In genomic region chr3:188817103-188817919, GRCh38 we compare ENCODE assay signal across 30 cellular contexts.
DNase-seq lines count a peak whose midpoint lies in the region; ATAC-seq and TF ChIP-seq lines count a peak whose summit lies in the region.
"Had no signal": no experiment of that assay in that cellular context is flagged by ENCODE, and none has a peak within 500 bp of the region (broad histone marks: within the 10 kb centered on the region; RNA-seq: fewer than 3 reads in every experiment).

No MANE protein-coding gene starts in this region.

- no peak overlapping the region for H3K4me3 ChIP-seq in mammary epithelial cell (replicated peaks in 1 of 3; ENCODE audit: insufficient read depth in 1 of 3, low read depth in 2 of 3, low read length in 3 of 3)
- no peak overlapping the region for H3K4me3 ChIP-seq in left lung
- H3K4me3 ChIP-seq in stomach = no peak overlapping the region
- H3K4me3 ChIP-seq: esophagus squamous epithelium, K562, tibial artery had no signal

- CTCF ChIA-PET in mammary epithelial cell (lab: Charles Lee; ENCODE audit: low non-redundant PET) = no interaction called here

- H3K36me3 Mint-ChIP-seq in activated T-helper 17 cell treated with anti-CD3 and anti-CD28 coated beads, Interleukin-2, amount 50 U/mL, for 72 hours (ENCODE audit: low read depth) = no peaks in the 10 kb centered on the region
- H3K36me3 Mint-ChIP-seq: activated CD4-positive, alpha-beta memory T cell treated with anti-CD3 and anti-CD28 coated beads for 36 hours had no signal

- H3K4me1 ChIP-seq in mammary epithelial cell (ENCODE audit: insufficient read depth, low read length) (peaks cover 12% of the 10 kb centered on the region), left lung (peaks cover 4 to 50% of the 10 kb centered on the region in 2 donors), stomach (peaks cover 0 to 70% (median 23%) of the 10 kb centered on the region in 4 donors)

- no peak overlapping the region for H3K9ac ChIP-seq in mammary epithelial cell (ENCODE audit: insufficient read depth, low read length)

- DNase-seq in SIG-M5 treated with dmso at 0.1 percent for 504 hours (lab: John Stamatoyannopoulos, UW; ENCODE audit: unreplicated experiment) (peak; percentile 60), SIG-M5 (lab: John Stamatoyannopoulos, UW) (no peak), mammary epithelial cell (peak; percentile 49), left lung (no peak), stomach (no peak), CD1c-positive myeloid dendritic cell (ENCODE audit: extremely low spot score) (no peak), sciatic nerve (ENCODE audit: low spot score) (no peak)
- DNase-seq: activated CD4-positive, alpha-beta memory T cell treated with anti-CD3 and anti-CD28 coated beads for 36 hours; activated naive CD4-positive, alpha-beta T cell; activated T-cell treated with anti-CD3 and anti-CD28 coated beads, Interleukin-2, amount 50 U/mL, for 72 hours; C1 segment of cervical spinal cord; dermis blood vessel endothelial cell; esophagus squamous epithelium; foreskin melanocyte; GOT3; kidney glomerular epithelial cell; midbrain; naive thymus-derived CD4-positive, alpha-beta T cell; NCI-H1092; NCI-H1694; NCI-H446 treated with DMSO at 0.1 percent for 48 hours; NCI-H82; occipital lobe; stimulated activated CD4-positive, alpha-beta T cell treated with anti-CD3 and anti-CD28 coated beads, Interleukin-4, amount 100 ng/mL, for 24 hours; tibial artery had no signal

- no peak for TF ChIP-seq POLR2A in stomach (IDR thresholded peaks at IDR 0.05)

- H3K9me3 Mint-ChIP-seq in activated T-helper 17 cell treated with anti-CD3 and anti-CD28 coated beads, Interleukin-2, amount 50 U/mL, for 72 hours = no peaks in the 10 kb centered on the region
- H3K9me3 Mint-ChIP-seq: activated CD4-positive, alpha-beta memory T cell treated with anti-CD3 and anti-CD28 coated beads for 36 hours; activated T-cell treated with anti-CD3 and anti-CD28 coated beads, Interleukin-2, amount 50 U/mL, for 72 hours; naive thymus-derived CD4-positive, alpha-beta T cell; T-helper 1 cell treated with Interleukin-12 subunit alpha and Interleukin-12 subunit beta and Interleukin-4 antibody, amounts not matched to agents 30 μg/mL and 1 μg/mL, for 36 hours had no signal

- ATAC-seq in left lung = peak; percentile 85
- no peak for ATAC-seq in activated T-helper 17 cell treated with anti-CD3 and anti-CD28 coated beads, Interleukin-2, amount 50 U/mL, for 72 hours (replicated peaks)
- ATAC-seq in sciatic nerve = no peak
- ATAC-seq: activated CD4-positive, CD25-positive, alpha-beta regulatory T cell treated with anti-CD3 and anti-CD28 coated beads, Interleukin-2, amount 50 U/mL, for 24 hours; activated T-cell treated with anti-CD3 and anti-CD28 coated beads, Interleukin-2, amount 50 U/mL, for 72 hours; K562; naive thymus-derived CD4-positive, alpha-beta T cell had no signal

- 28% methylated on average over 7 of the region's 7 CpGs for WGBS in mammary epithelial cell (ENCODE audit: low coverage, missing lambda C conversion rate)
- 33 to 54% (median 47%) methylated on average over 7 of the region's 7 CpGs for WGBS in stomach, 5 donors

- H4K20me1 ChIP-seq in mammary epithelial cell (ENCODE audit: insufficient read depth, low read length) = no peaks in the 10 kb centered on the region

- H2AFZ ChIP-seq in mammary epithelial cell (ENCODE audit: low read depth, low read length) = no peak overlapping the region

- TF ChIP-seq CTCF in mammary epithelial cell (conservative IDR thresholded peaks at IDR 0.05 in 1 of 2, IDR thresholded peaks at IDR 0.05 in 1 of 2; ENCODE audit: extremely low read depth in 1 of 2, insufficient read depth in 1 of 2, low read depth in 1 of 2, low read length in 2 of 2) (no peak), left lung (IDR thresholded peaks at IDR 0.05) (no peak), stomach (IDR thresholded peaks at IDR 0.05) (no peak)

- no peak for TF ChIP-seq EP300 in stomach (IDR thresholded peaks at IDR 0.05)

- no peaks in the 10 kb centered on the region for H3K27me3 Mint-ChIP-seq in activated T-helper 17 cell treated with anti-CD3 and anti-CD28 coated beads, Interleukin-2, amount 50 U/mL, for 72 hours
- H3K27me3 Mint-ChIP-seq: activated CD4-positive, alpha-beta memory T cell treated with anti-CD3 and anti-CD28 coated beads for 36 hours; naive thymus-derived CD4-positive, alpha-beta T cell had no signal

- no peak overlapping the region for H3K4me3 Mint-ChIP-seq in activated T-helper 17 cell treated with anti-CD3 and anti-CD28 coated beads, Interleukin-2, amount 50 U/mL, for 72 hours
- H3K4me3 Mint-ChIP-seq: activated CD4-positive, alpha-beta memory T cell treated with anti-CD3 and anti-CD28 coated beads for 36 hours; activated T-cell treated with anti-CD3 and anti-CD28 coated beads, Interleukin-2, amount 50 U/mL, for 72 hours; naive thymus-derived CD4-positive, alpha-beta T cell; T-helper 1 cell treated with Interleukin-12 subunit alpha and Interleukin-12 subunit beta and Interleukin-4 antibody, amounts not matched to agents 30 μg/mL and 1 μg/mL, for 36 hours had no signal

- H3K27ac Mint-ChIP-seq in activated T-helper 17 cell treated with anti-CD3 and anti-CD28 coated beads, Interleukin-2, amount 50 U/mL, for 72 hours = no peak overlapping the region
- H3K27ac Mint-ChIP-seq: activated CD4-positive, alpha-beta memory T cell treated with anti-CD3 and anti-CD28 coated beads for 36 hours; activated T-cell treated with anti-CD3 and anti-CD28 coated beads, Interleukin-2, amount 50 U/mL, for 72 hours; naive thymus-derived CD4-positive, alpha-beta T cell; T-helper 1 cell treated with Interleukin-12 subunit alpha and Interleukin-12 subunit beta and Interleukin-4 antibody, amounts not matched to agents 30 μg/mL and 1 μg/mL, for 36 hours had no signal

- H3K4me2 ChIP-seq in mammary epithelial cell (ENCODE audit: insufficient read depth, low read depth, low read length) = no peak overlapping the region

- H3K9me3 ChIP-seq in mammary epithelial cell (replicated peaks; ENCODE audit: insufficient read depth, low read length) (no peaks in the 10 kb centered on the region), left lung (no peaks in the 10 kb centered on the region), stomach (no peaks in the 10 kb centered on the region)
- H3K9me3 ChIP-seq: esophagus squamous epithelium, tibial artery had no signal

- dilution Hi-C loops in mammary epithelial cell (cut with HindIII; ENCODE audit: low sequenced_read_pairs) = no loop called here

- no peak overlapping the region for H3K27ac ChIP-seq in mammary epithelial cell (ENCODE audit: insufficient read depth, low read depth, low read length)
- peak overlapping the region; percentile 63 to 65 for H3K27ac ChIP-seq in left lung
- H3K27ac ChIP-seq in stomach = peak overlapping the region in 3 of 5 donors; percentile 25 to 35 (median 25)
- H3K27ac ChIP-seq: 22Rv1, esophagus squamous epithelium, tibial artery had no signal

- in situ Hi-C loops in mammary epithelial cell (cut with MboI; ENCODE audit: low sequenced_read_pairs in 2 of 2) = no loop called here

- intact Hi-C loops in mammary epithelial cell (cut with micrococcal nuclease) = no loop called here
- intact Hi-C loops in left lung (cut with DNase I) = no loop called here
- intact Hi-C loops in stomach (cut with DNase I; ENCODE audit: low total_unique reads) = no loop called here
- intact Hi-C loops in sciatic nerve (cut with DNase I) = no loop called here

- H3K79me2 ChIP-seq in mammary epithelial cell (ENCODE audit: insufficient read depth, low read length) = no peaks in the 10 kb centered on the region

- no peaks in the 10 kb centered on the region for H3K4me1 Mint-ChIP-seq in activated T-helper 17 cell treated with anti-CD3 and anti-CD28 coated beads, Interleukin-2, amount 50 U/mL, for 72 hours

- BruUV-seq in mammary epithelial cell (replicated peaks; lab: Mats Ljungman, UMichigan) = no TSS peak

- no peaks in the 10 kb centered on the region for H3K36me3 ChIP-seq in mammary epithelial cell (ENCODE audit: insufficient read depth, low read length)
- H3K36me3 ChIP-seq in left lung = no peaks in the 10 kb centered on the region
- H3K36me3 ChIP-seq in stomach = no peaks in the 10 kb centered on the region
- H3K36me3 ChIP-seq: esophagus squamous epithelium, tibial artery had no signal

- H3K27me3 ChIP-seq in mammary epithelial cell (ENCODE audit: insufficient read depth, low read length) (no peaks in the 10 kb centered on the region), left lung (no peaks in the 10 kb centered on the region), stomach (no peaks in the 10 kb centered on the region)
- H3K27me3 ChIP-seq: esophagus squamous epithelium, tibial artery had no signal

Comparison
In these comparisons a context has a peak if more than half of its experiments do, and no peak if none do; other contexts are left out.
1. DNase-seq: peak in SIG-M5 treated with dmso at 0.1 percent for 504 hours (single experiment) and mammary epithelial cell (single experiment); none in SIG-M5 (single experiment), left lung (0 of 2), stomach (single experiment), CD1c-positive myeloid dendritic cell (single experiment) and sciatic nerve (single experiment).